8 cellular contexts compared by ENCODE assay signal in genomic region chr4:89226665-89227572, GRCh38.
DNase-seq lines count a peak whose midpoint lies in the region; ATAC-seq and TF ChIP-seq lines count a peak whose summit lies in the region.

No MANE protein-coding gene starts in this region.

- no peaks in the 10 kb centered on the region for H3K9me3 ChIP-seq in liver (ENCODE audit: control insufficient read depth in 4 of 4, low read length in 3 of 4)

- no peak overlapping the region for H3K4me3 ChIP-seq in liver (ENCODE audit: low read depth in 1 of 3, low read length in 3 of 3)

- peak; percentile 52 to 67 for DNase-seq in AML-193 (lab: John Stamatoyannopoulos, UW)
- DNase-seq in NCI-H510A (lab: John Stamatoyannopoulos, UW) = peak; percentile 42
- peak; percentile 78 for DNase-seq in activated CD4-positive, alpha-beta T cell treated with anti-CD3 and anti-CD28 coated beads, Interleukin-2, amount 50 U/mL, for 1 hour
- DNase-seq in dedifferentiated amniotic fluid mesenchymal stem cell (ENCODE audit: extremely low spot score) = peak; percentile 79
- DNase-seq in stimulated activated CD4-positive, alpha-beta T cell treated with anti-CD3 and anti-CD28 coated beads, TNF-alpha, amount 100 ng/mL, for 1 hour (ENCODE audit: low read depth in 3 of 3, low spot score in 1 of 3) = peak; percentile 48 to 64 (median 53)

- no peak overlapping the region for H3K9ac ChIP-seq in liver (ENCODE audit: low read depth in 1 of 2, low read length in 2 of 2)

- WGBS in liver = 34% methylated on average over 9 of the region's 9 CpGs

- no peaks in the 10 kb centered on the region for H3K27me3 ChIP-seq in liver (ENCODE audit: control insufficient read depth in 4 of 4, insufficient read depth in 4 of 4, low read length in 3 of 4)

- TF ChIP-seq CTCF in liver (IDR thresholded peaks at IDR 0.05; ENCODE audit: low read depth, low read length, missing input control) = peak; percentile 79

- no peaks in the 10 kb centered on the region for H3K4me1 ChIP-seq in liver (ENCODE audit: control insufficient read depth in 4 of 4, insufficient read depth in 4 of 4, low read length in 3 of 4)

- ATAC-seq in GM19025 (IDR thresholded peaks at IDR 0.05; ENCODE audit: low read depth, unreplicated experiment) (peak; percentile 96), HG03354 (IDR thresholded peaks at IDR 0.05; ENCODE audit: poor library complexity, severe bottlenecking, unreplicated experiment) (peak; percentile 93)

- TF ChIP-seq RAD21 in liver (IDR thresholded peaks at IDR 0.05) = peak; percentile 97 to 99

- H3K36me3 ChIP-seq in liver (ENCODE audit: control insufficient read depth in 4 of 4, insufficient read depth in 3 of 4, low read depth in 1 of 4, low read length in 3 of 4) = no peaks in the 10 kb centered on the region

- no peak overlapping the region for H3K27ac ChIP-seq in liver (ENCODE audit: low read depth in 1 of 2, low read length in 2 of 2)

TF ChIP-seq in liver, 16 proteins besides CTCF, POLR2A, EP300 and RAD21:
- TF ChIP-seq TAF1 (conservative IDR thresholded peaks at IDR 0.05) (no peak), FOXA2 (IDR thresholded peaks at IDR 0.05) (no peak), GABPA (IDR thresholded peaks at IDR 0.05 in 1 of 2, conservative IDR thresholded peaks at IDR 0.05 in 1 of 2) (no peak), RXRA (IDR thresholded peaks at IDR 0.05) (peak in 1 of 2 donors; percentile 38), EGR1 (IDR thresholded peaks at IDR 0.05; ENCODE audit: low read depth in 2 of 2) (no peak)
- TF ChIP-seq, protein P1, sequence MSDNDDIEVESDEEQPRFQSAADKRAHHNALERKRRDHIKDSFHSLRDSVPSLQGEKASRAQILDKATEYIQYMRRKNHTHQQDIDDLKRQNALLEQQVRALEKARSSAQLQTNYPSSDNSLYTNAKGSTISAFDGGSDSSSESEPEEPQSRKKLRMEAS (IDR thresholded peaks at IDR 0.05) = no peak
